ENCODE assay signal across 9 cellular contexts in the genomic region with DNA sequence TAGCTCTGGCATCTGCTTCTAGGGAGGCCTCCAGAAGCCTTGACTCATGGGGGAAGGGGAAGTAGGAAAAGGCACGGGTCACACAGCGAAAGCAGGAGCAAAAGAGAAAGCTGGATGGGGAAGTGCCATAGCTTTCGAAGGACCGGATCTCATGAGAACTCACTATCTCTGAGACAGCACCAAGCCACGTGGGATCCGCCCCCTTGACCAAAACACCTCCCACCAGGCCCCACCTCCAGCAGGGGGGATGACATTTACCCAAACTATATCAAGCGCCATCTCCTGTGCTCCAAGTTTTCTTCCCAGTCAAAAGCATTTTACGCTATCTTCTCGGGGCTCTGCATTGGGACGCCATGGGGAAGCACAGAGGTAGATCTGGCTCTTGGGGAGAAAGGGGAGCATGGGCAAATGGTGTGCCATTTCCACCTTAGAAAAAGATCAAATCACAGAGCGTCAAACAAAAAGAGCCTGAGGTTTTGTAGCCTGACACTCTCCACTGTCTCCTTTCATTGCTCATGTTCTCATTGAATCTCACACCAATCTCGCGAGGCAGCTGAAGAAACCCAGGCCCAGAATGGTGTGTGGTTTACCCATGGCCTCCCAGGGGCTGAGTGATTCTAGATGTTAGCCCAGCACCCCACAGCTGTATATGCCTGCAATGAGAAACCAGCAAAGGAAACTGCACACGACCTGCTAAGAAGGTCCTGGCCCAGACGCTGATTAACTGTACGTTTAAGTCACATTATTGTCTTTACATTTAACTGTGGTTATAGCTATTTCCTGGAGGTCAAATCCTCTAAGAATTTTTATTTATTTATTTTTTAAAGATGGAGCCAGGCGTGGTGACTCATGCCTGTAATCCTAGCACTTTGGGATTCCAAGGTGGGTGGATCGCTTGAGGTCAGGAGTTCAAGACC. TPM values are rescaled to one million over a fixed set of nuclear protein-coding genes. Genes with fewer than 3 reads are reported as not detected.
DNase-seq lines count a peak whose midpoint lies in the region; ATAC-seq, FAIRE-seq and TF ChIP-seq lines count a peak whose summit lies in the region.
"Had no signal": no experiment of that assay in that cellular context is flagged by ENCODE, and none has a peak within 500 bp of the region (broad histone marks: within the 10 kb centered on the region; RNA-seq: fewer than 3 reads in every experiment).

No MANE protein-coding gene starts in this region.

- H3K27me3 Mint-ChIP-seq in dendritic cell treated with granulocyte-macrophage colony-stimulating factor and Interleukin-4, amounts not matched to agents 40 ng/mL and 50 ng/mL, for 4 days: peaks cover 6% of the 10 kb centered on the region
- H3K27me3 Mint-ChIP-seq in CD8-positive, alpha-beta T cell (ENCODE audit: low read depth): no peaks in the 10 kb centered on the region
- H3K27me3 Mint-ChIP-seq in CD4-positive, alpha-beta memory T cell: peaks cover 0 to 2% of the 10 kb centered on the region in 2 donors

- no peak overlapping the region for H3K9ac ChIP-seq in kidney (ENCODE audit: low read length in 2 of 2)

- H3K36me3 ChIP-seq in CD8-positive, alpha-beta T cell (ENCODE audit: insufficient read depth, low read length): no peaks in the 10 kb centered on the region
- no peaks in the 10 kb centered on the region for H3K36me3 ChIP-seq in kidney (ENCODE audit: control insufficient read depth in 1 of 2, insufficient read depth in 2 of 2, low read length in 2 of 2)
- H3K36me3 ChIP-seq in CD4-positive, alpha-beta memory T cell (ENCODE audit: insufficient read depth, low read length): no peaks in the 10 kb centered on the region

- DNase-seq in Caki2 (ENCODE audit: low read depth) (peak; percentile 48), MV-4-11 (lab: John Stamatoyannopoulos, UW) (peak; percentile 96), mucosa of gallbladder (ENCODE audit: low spot score) (peak; percentile 12), kidney (no peak)
- no peak for DNase-seq in CD8-positive, alpha-beta T cell
- DNase-seq in CD4-positive, alpha-beta memory T cell: no peak
- DNase-seq: retina had no signal

- no peak overlapping the region for H3K4me3 ChIP-seq in CD8-positive, alpha-beta T cell (ENCODE audit: low read depth, low read length)
- no peak overlapping the region for H3K4me3 ChIP-seq in kidney (ENCODE audit: low read length in 2 of 2)
- no peak overlapping the region for H3K4me3 ChIP-seq in CD4-positive, alpha-beta memory T cell (ENCODE audit: low read length in 2 of 2)

- peak overlapping the region; percentile 38 for H3K27ac Mint-ChIP-seq in dendritic cell treated with granulocyte-macrophage colony-stimulating factor and Interleukin-4, amounts not matched to agents 40 ng/mL and 50 ng/mL, for 4 days
- no peak overlapping the region for H3K27ac Mint-ChIP-seq in CD8-positive, alpha-beta T cell
- no peak overlapping the region for H3K27ac Mint-ChIP-seq in CD4-positive, alpha-beta memory T cell

- no peaks in the 10 kb centered on the region for H3K9me3 ChIP-seq in CD8-positive, alpha-beta T cell (ENCODE audit: low read length)
- H3K9me3 ChIP-seq in kidney (ENCODE audit: control insufficient read depth in 1 of 2, low read length in 2 of 2): no peaks in the 10 kb centered on the region
- no peaks in the 10 kb centered on the region for H3K9me3 ChIP-seq in CD4-positive, alpha-beta memory T cell (ENCODE audit: control insufficient read depth in 1 of 2, low read length in 2 of 2)

- POLR2A ChIA-PET in CD8-positive, alpha-beta T cell (lab: Charles Lee): no interaction called here
- POLR2A ChIA-PET in CD4-positive, alpha-beta memory T cell (lab: Charles Lee; ENCODE audit: partially characterized antibody): no interaction called here

- CTCF ChIA-PET in CD8-positive, alpha-beta T cell (lab: Charles Lee): no interaction called here
- CTCF ChIA-PET in CD4-positive, alpha-beta memory T cell (lab: Charles Lee; ENCODE audit: partially characterized antibody): no interaction called here

- no peaks in the 10 kb centered on the region for H3K36me3 Mint-ChIP-seq in dendritic cell treated with granulocyte-macrophage colony-stimulating factor and Interleukin-4, amounts not matched to agents 40 ng/mL and 50 ng/mL, for 4 days (ENCODE audit: low read depth)
- H3K36me3 Mint-ChIP-seq in CD8-positive, alpha-beta T cell: no peaks in the 10 kb centered on the region
- H3K36me3 Mint-ChIP-seq in CD4-positive, alpha-beta memory T cell: no peaks in the 10 kb centered on the region

- no peak for ATAC-seq in CD8-positive, alpha-beta T cell
- ATAC-seq in GM21390 (IDR thresholded peaks at IDR 0.05; ENCODE audit: unreplicated experiment): no peak

- in situ Hi-C loops in Caki2 (cut with HindIII; ENCODE audit: low pct_unique_long_range_greater_than_20kb, low sequenced_read_pairs): no loop called here

- H3K9me3 Mint-ChIP-seq in dendritic cell treated with granulocyte-macrophage colony-stimulating factor and Interleukin-4, amounts not matched to agents 40 ng/mL and 50 ng/mL, for 4 days: no peaks in the 10 kb centered on the region
- H3K9me3 Mint-ChIP-seq in CD8-positive, alpha-beta T cell: no peaks in the 10 kb centered on the region
- peaks cover 0 to 2% (median 0%) of the 10 kb centered on the region in 8 donors for H3K9me3 Mint-ChIP-seq in CD4-positive, alpha-beta memory T cell

- H3K4me1 ChIP-seq in CD8-positive, alpha-beta T cell (ENCODE audit: insufficient read depth, low read length): no peaks in the 10 kb centered on the region
- H3K4me1 ChIP-seq in kidney (ENCODE audit: control insufficient read depth in 1 of 2, insufficient read depth in 1 of 2, low read depth in 1 of 2, low read length in 2 of 2): no peaks in the 10 kb centered on the region
- H3K4me1 ChIP-seq in CD4-positive, alpha-beta memory T cell (ENCODE audit: insufficient read depth, low read length): no peaks in the 10 kb centered on the region

- no peak for TF ChIP-seq CTCF in CD8-positive, alpha-beta T cell (IDR thresholded peaks at IDR 0.05)
- TF ChIP-seq CTCF in kidney (IDR thresholded peaks at IDR 0.05; ENCODE audit: borderline replicate concordance, extremely low read depth, insufficient read depth): no peak

- FAIRE-seq in kidney (lab: Jason Lieb, UNC): no peak

- H3K27ac ChIP-seq in CD8-positive, alpha-beta T cell (ENCODE audit: low read depth, low read length): no peak overlapping the region
- no peak overlapping the region for H3K27ac ChIP-seq in kidney (ENCODE audit: low read depth in 2 of 2, low read length in 2 of 2)
- no peak overlapping the region for H3K27ac ChIP-seq in CD4-positive, alpha-beta memory T cell (ENCODE audit: low read depth, low read length)

- intact Hi-C loops in dendritic cell treated with granulocyte-macrophage colony-stimulating factor and Interleukin-4, amounts not matched to agents 40 ng/mL and 50 ng/mL, for 4 days (cut with micrococcal nuclease): loop anchor here (10.0 kb wide), 1 partner anchor 61 kb away; no protein-coding TSS in a partner anchor
- intact Hi-C loops in CD8-positive, alpha-beta T cell (cut with DNase I, micrococcal nuclease): no loop called here
- intact Hi-C loops in kidney (cut with DNase I): no loop called here
- intact Hi-C loops in CD4-positive, alpha-beta memory T cell (cut with micrococcal nuclease): no loop called here

- peaks cover 38% of the 10 kb centered on the region for H3K4me1 Mint-ChIP-seq in dendritic cell treated with granulocyte-macrophage colony-stimulating factor and Interleukin-4, amounts not matched to agents 40 ng/mL and 50 ng/mL, for 4 days (ENCODE audit: low read depth)
- no peaks in the 10 kb centered on the region for H3K4me1 Mint-ChIP-seq in CD8-positive, alpha-beta T cell (ENCODE audit: low read depth)
- H3K4me1 Mint-ChIP-seq in CD4-positive, alpha-beta memory T cell: no peaks in the 10 kb centered on the region

- H3K27me3 ChIP-seq in CD8-positive, alpha-beta T cell (ENCODE audit: insufficient read depth, low read length): no peaks in the 10 kb centered on the region
- H3K27me3 ChIP-seq in CD4-positive, alpha-beta memory T cell (ENCODE audit: insufficient read depth, low read length): no peaks in the 10 kb centered on the region

- no peak overlapping the region for H3K4me3 Mint-ChIP-seq in dendritic cell treated with granulocyte-macrophage colony-stimulating factor and Interleukin-4, amounts not matched to agents 40 ng/mL and 50 ng/mL, for 4 days
- no peak overlapping the region for H3K4me3 Mint-ChIP-seq in CD8-positive, alpha-beta T cell
- no peak overlapping the region for H3K4me3 Mint-ChIP-seq in CD4-positive, alpha-beta memory T cell

RNA-seq across cellular contexts. Expression of a gene that starts 8.1 kb away (rescaled TPM):
- total RNA-seq in Caki2 (2014; rRNA removed; shearing (Covaris generic); ENCODE audit: low replicate concordance): 0.17 and 1.8 TPM in 2 replicates
- total RNA-seq in mucosa of gallbladder: not detected
- total RNA-seq in CD8-positive, alpha-beta T cell: not detected
- total RNA-seq in kidney: 0.50 TPM
- 0.52 TPM for polyA plus RNA-seq in kidney (ENCODE audit: insufficient read depth, low read depth, low replicate concordance)
- not detected for total RNA-seq in CD4-positive, alpha-beta memory T cell
- 1 to 10 TPM in 1 of 2 donors, under 1 TPM in 1; 0.20 to 1.4 TPM for polyA plus RNA-seq in CD4-positive, alpha-beta memory T cell

RNA-seq across cellular contexts. Expression of a gene that starts 52.9 kb away (rescaled TPM):
- total RNA-seq in Caki2 (2014; rRNA removed; shearing (Covaris generic); ENCODE audit: low replicate concordance): 7.0 and 7.5 TPM in 2 replicates
- total RNA-seq in mucosa of gallbladder: 0.40 TPM
- 1 to 10 TPM in 1 of 2 experiments, under 1 TPM in 1; 0.86 to 1.8 TPM for total RNA-seq in CD8-positive, alpha-beta T cell
- 0.50 TPM for total RNA-seq in kidney
- 0.56 TPM for polyA plus RNA-seq in kidney (ENCODE audit: insufficient read depth, low read depth, low replicate concordance)
- not detected for total RNA-seq in CD4-positive, alpha-beta memory T cell
- polyA plus RNA-seq in CD4-positive, alpha-beta memory T cell: not detected

Comparison
In these comparisons a context has a peak if more than half of its experiments do, and no peak if none do; other contexts are left out.
1. DNase-seq: peak in Caki2 (single experiment), MV-4-11 (single experiment) and mucosa of gallbladder (single experiment); none in CD8-positive, alpha-beta T cell (0 of 7), kidney (single experiment) and CD4-positive, alpha-beta memory T cell (0 of 5).